24 cellular contexts compared by ENCODE assay signal in genomic region chr18:10164241-10165160, GRCh38.
A peak's percentile ranks its signal among the peaks of the same experiment; 100 is the strongest.
DNase-seq lines count a peak whose midpoint lies in the region; ATAC-seq and TF ChIP-seq lines count a peak whose summit lies in the region.
"Had no signal": no experiment of that assay in that cellular context is flagged by ENCODE, and none has a peak within 500 bp of the region (broad histone marks: within the 10 kb centered on the region; RNA-seq: fewer than 3 reads in every experiment).

No MANE protein-coding gene starts in this region.

- no peak for ATAC-seq in HG02759 (IDR thresholded peaks at IDR 0.05; ENCODE audit: unreplicated experiment)
- ATAC-seq: activated naive CD4-positive, alpha-beta T cell treated with anti-CD3 and anti-CD28 coated beads, Interleukin-2, amount 50 U/mL, for 72 hours; GM23338; naive thymus-derived CD4-positive, alpha-beta T cell had no signal

- TF ChIP-seq EP300 in esophagus muscularis mucosa (IDR thresholded peaks at IDR 0.05), result no peak

- H3K27ac ChIP-seq in endodermal cell (ENCODE audit: low read depth, low read length), result peak overlapping the region; percentile 24
- H3K27ac ChIP-seq in osteoblast (ENCODE audit: low read depth, low read length), result no peak overlapping the region
- no peak overlapping the region for H3K27ac ChIP-seq in esophagus muscularis mucosa (replicated peaks in 1 of 4)
- H3K27ac ChIP-seq: 22Rv1, coronary artery, SJSA1, transverse colon had no signal

- H3K27me3 ChIP-seq in endodermal cell (ENCODE audit: control insufficient read depth, insufficient read depth, low read length, poor library complexity, severe bottlenecking) (no peaks in the 10 kb centered on the region), osteoblast (ENCODE audit: insufficient read depth, low read length) (no peaks in the 10 kb centered on the region), esophagus muscularis mucosa (no peaks in the 10 kb centered on the region)
- H3K27me3 ChIP-seq: SJSA1, transverse colon had no signal

- no peak overlapping the region for H3K27ac Mint-ChIP-seq in endodermal cell
- H3K27ac Mint-ChIP-seq: GM23338; memory B cell; naive thymus-derived CD4-positive, alpha-beta T cell; stimulated activated naive CD8-positive, alpha-beta T cell treated with anti-CD3 and anti-CD28 coated beads, Interleukin-15, Interleukin-2, amounts not matched to agents 100 ng/mL and 50 ng/mL, for 24 hours; T-helper 2 cell treated with Interferon-gamma antibody and Interleukin-4, amounts not matched to agents 5 μg/mL and 100 μg/mL, for 36 hours had no signal

- TF ChIP-seq POLR2A in esophagus muscularis mucosa (IDR thresholded peaks at IDR 0.05; ENCODE audit: low read depth), result no peak

- TF ChIP-seq CTCF in endodermal cell (conservative IDR thresholded peaks at IDR 0.05), result no peak
- TF ChIP-seq CTCF in osteoblast (IDR thresholded peaks at IDR 0.05; ENCODE audit: extremely low read depth, low read depth, low read length), result no peak
- TF ChIP-seq CTCF in esophagus muscularis mucosa (IDR thresholded peaks at IDR 0.05), result no peak

- intact Hi-C loops in esophagus muscularis mucosa (cut with DNase I), result no loop called here

- no peaks in the 10 kb centered on the region for H3K36me3 ChIP-seq in endodermal cell (ENCODE audit: control insufficient read depth, insufficient read depth, low read length)
- no peaks in the 10 kb centered on the region for H3K36me3 ChIP-seq in osteoblast (ENCODE audit: insufficient read depth, low read length)
- no peaks in the 10 kb centered on the region for H3K36me3 ChIP-seq in esophagus muscularis mucosa
- H3K36me3 ChIP-seq: SJSA1, transverse colon had no signal

- peaks cover 7% of the 10 kb centered on the region for H3K4me1 Mint-ChIP-seq in endodermal cell
- H3K4me1 Mint-ChIP-seq: GM23338; memory B cell; naive thymus-derived CD4-positive, alpha-beta T cell had no signal

- H3K9me3 Mint-ChIP-seq in endodermal cell, result no peaks in the 10 kb centered on the region
- H3K9me3 Mint-ChIP-seq: activated naive CD4-positive, alpha-beta T cell treated with anti-CD3 and anti-CD28 coated beads, Interleukin-2, amount 50 U/mL, for 72 hours; GM23338; memory B cell; naive thymus-derived CD4-positive, alpha-beta T cell; stimulated activated naive CD8-positive, alpha-beta T cell treated with anti-CD3 and anti-CD28 coated beads, Interleukin-15, Interleukin-2, amounts not matched to agents 100 ng/mL and 50 ng/mL, for 24 hours; T-helper 2 cell treated with Interferon-gamma antibody and Interleukin-4, amounts not matched to agents 5 μg/mL and 100 μg/mL, for 36 hours had no signal

- H3K4me2 ChIP-seq in osteoblast (ENCODE audit: insufficient read depth, low read length), result no peak overlapping the region
- H3K4me2 ChIP-seq: GM23338 had no signal

- H3K9ac ChIP-seq in endodermal cell (ENCODE audit: extremely low read depth, low read length, poor library complexity, severe bottlenecking), result no peak overlapping the region

- WGBS in endodermal cell (ENCODE audit: insufficient coverage in 1 of 2, insufficient read length in 1 of 2), 2 experiments, result 91 to 94% methylated on average over 15 to 17 of the region's 17 CpGs
- 86% methylated on average over 17 of the region's 17 CpGs for WGBS in esophagus muscularis mucosa

- H4K20me1 ChIP-seq in osteoblast (ENCODE audit: insufficient read depth, low read length), result no peaks in the 10 kb centered on the region

- DNase-seq in NCI-H1417 (lab: John Stamatoyannopoulos, UW) (peak in 2 of 3 experiments; percentile 51 to 77), NCI-H1417 treated with DMSO at 0.1 percent for 48 hours (lab: John Stamatoyannopoulos, UW) (no peak), NCI-H524 (lab: John Stamatoyannopoulos, UW) (peak; percentile 89 to 95), endodermal cell (no peak), osteoblast (ENCODE audit: insufficient read length, low spot score, missing footprints) (peak; percentile 48), esophagus muscularis mucosa (ENCODE audit: extremely low spot score) (no peak), NCI-H128 (lab: John Stamatoyannopoulos, UW; ENCODE audit: unreplicated experiment) (no peak)
- DNase-seq: activated CD4-positive, CD25-positive, alpha-beta regulatory T cell; activated T-cell treated with anti-CD3 and anti-CD28 coated beads, Interleukin-2, amount 50 U/mL, for 48 hours; AML-193; hypothalamus; islet precursor cell; naive thymus-derived CD4-positive, alpha-beta T cell; posterior cingulate gyrus; transverse colon had no signal

- H3K4me3 Mint-ChIP-seq in endodermal cell, result no peak overlapping the region
- H3K4me3 Mint-ChIP-seq: GM23338; memory B cell; naive thymus-derived CD4-positive, alpha-beta T cell; stimulated activated naive CD8-positive, alpha-beta T cell treated with anti-CD3 and anti-CD28 coated beads, Interleukin-15, Interleukin-2, amounts not matched to agents 100 ng/mL and 50 ng/mL, for 24 hours; T-helper 2 cell treated with Interferon-gamma antibody and Interleukin-4, amounts not matched to agents 5 μg/mL and 100 μg/mL, for 36 hours had no signal

- H3K4me3 ChIP-seq in endodermal cell (ENCODE audit: low read length) (no peak overlapping the region), osteoblast (ENCODE audit: insufficient read depth, low read length) (no peak overlapping the region), esophagus muscularis mucosa (no peak overlapping the region)
- H3K4me3 ChIP-seq: coronary artery, GM23338, SJSA1, transverse colon had no signal

- H3K36me3 Mint-ChIP-seq in endodermal cell (ENCODE audit: low read depth), result no peaks in the 10 kb centered on the region
- H3K36me3 Mint-ChIP-seq: activated naive CD4-positive, alpha-beta T cell treated with anti-CD3 and anti-CD28 coated beads, Interleukin-2, amount 50 U/mL, for 72 hours; memory B cell; naive thymus-derived CD4-positive, alpha-beta T cell had no signal

- H3K79me2 ChIP-seq in osteoblast (ENCODE audit: insufficient read depth, low read length), result no peaks in the 10 kb centered on the region

- peaks cover 2% of the 10 kb centered on the region for H3K27me3 Mint-ChIP-seq in endodermal cell (ENCODE audit: insufficient read depth)
- H3K27me3 Mint-ChIP-seq: memory B cell; stimulated activated naive CD8-positive, alpha-beta T cell treated with anti-CD3 and anti-CD28 coated beads, Interleukin-15, Interleukin-2, amounts not matched to agents 100 ng/mL and 50 ng/mL, for 24 hours had no signal

- no peaks in the 10 kb centered on the region for H3K4me1 ChIP-seq in endodermal cell (ENCODE audit: control insufficient read depth, insufficient read depth, low read length)
- H3K4me1 ChIP-seq in osteoblast (ENCODE audit: insufficient read depth, low read length), result peaks cover 7% of the 10 kb centered on the region
- H3K4me1 ChIP-seq in esophagus muscularis mucosa, result no peaks in the 10 kb centered on the region
- H3K4me1 ChIP-seq: SJSA1, transverse colon had no signal

- H3K9me3 ChIP-seq in endodermal cell (ENCODE audit: control insufficient read depth, low read length) (no peaks in the 10 kb centered on the region), osteoblast (ENCODE audit: low read depth, low read length) (no peaks in the 10 kb centered on the region), esophagus muscularis mucosa (no peaks in the 10 kb centered on the region)
- H3K9me3 ChIP-seq: SJSA1, transverse colon had no signal

- H2AFZ ChIP-seq in osteoblast (ENCODE audit: low read length), result no peak overlapping the region

Comparison
In these comparisons a context has a peak if more than half of its experiments do, and no peak if none do; other contexts are left out.
1. DNase-seq: peak in NCI-H1417 (2 of 3), NCI-H524 (2 of 2) and osteoblast (single experiment); none in NCI-H1417 treated with DMSO at 0.1 percent for 48 hours (single experiment), endodermal cell (single experiment), esophagus muscularis mucosa (single experiment) and NCI-H128 (single experiment).